Comparison of ENCODE assay signal across 1 cellular context in genomic region chr4:75724867-75725724, GRCh38.
A peak's percentile ranks its signal among the peaks of the same experiment; 100 is the strongest.
TF ChIP-seq lines count a peak whose summit lies in the region.

No MANE protein-coding gene starts in this region.

TF ChIP-seq in HepG2, 621 proteins besides CTCF, POLR2A, EP300 and RAD21 (continues in another document):
- TF ChIP-seq ZNF713 (CRISPR knock-in tag; IDR thresholded peaks at IDR 0.05) (no peak), ZNF101 (CRISPR knock-in tag; IDR thresholded peaks at IDR 0.05; ENCODE audit: borderline replicate concordance, low read depth) (no peak), ZNF768 (CRISPR knock-in tag; IDR thresholded peaks at IDR 0.05) (peak; percentile 42; the same call in 1 of the 2 replicates), ZNF879 (CRISPR knock-in tag; IDR thresholded peaks at IDR 0.05) (no peak), ZNF816 (CRISPR knock-in tag; IDR thresholded peaks at IDR 0.05; ENCODE audit: borderline replicate concordance) (no peak), ZNF567 (CRISPR knock-in tag; IDR thresholded peaks at IDR 0.05; ENCODE audit: borderline replicate concordance) (0 out of 2 replicates have a peak, but pooled peaks have one; percentile 12), ZNF253 (CRISPR knock-in tag; IDR thresholded peaks at IDR 0.05; ENCODE audit: borderline replicate concordance) (0 out of 2 replicates have a peak, but pooled peaks have one; percentile 59), SMAD9 (CRISPR knock-in tag; IDR thresholded peaks at IDR 0.05) (no peak), SRY (CRISPR knock-in tag; IDR thresholded peaks at IDR 0.05) (peak; percentile 39; the same call in 1 of the 2 replicates), SP1 (IDR thresholded peaks at IDR 0.05) (no peak), SP1 (CRISPR knock-in tag; IDR thresholded peaks at IDR 0.05) (peak; percentile 34; the same call in 1 of the 2 replicates), SRSF9 (IDR thresholded peaks at IDR 0.05; ENCODE audit: borderline replicate concordance, insufficient read depth, low read depth, low read length, poor library complexity, severe bottlenecking) (no peak), CAMTA2 (CRISPR knock-in tag; IDR thresholded peaks at IDR 0.05; ENCODE audit: borderline replicate concordance) (0 out of 2 replicates have a peak, but pooled peaks have one; percentile 61), ZNF616 (CRISPR knock-in tag; IDR thresholded peaks at IDR 0.05; ENCODE audit: low read depth) (0 out of 2 replicates have a peak, but pooled peaks have one; percentile 27), ZNF574 (CRISPR knock-in tag; IDR thresholded peaks at IDR 0.05) (peak; percentile 48), ZNF773 (CRISPR knock-in tag; IDR thresholded peaks at IDR 0.05; ENCODE audit: borderline replicate concordance) (peak; percentile 65; the same call in 1 of the 2 replicates), ZNF777 (CRISPR knock-in tag; IDR thresholded peaks at IDR 0.05) (peak; percentile 33; the same call in 1 of the 2 replicates), ZFX (CRISPR knock-in tag; IDR thresholded peaks at IDR 0.05; ENCODE audit: low read depth) (peak; percentile 73), ZSCAN30 (CRISPR knock-in tag; IDR thresholded peaks at IDR 0.05) (no peak), KDM4B (CRISPR knock-in tag; IDR thresholded peaks at IDR 0.05) (peak; percentile 31; the same call in 1 of the 2 replicates), ZNF224 (CRISPR knock-in tag; IDR thresholded peaks at IDR 0.05) (no peak), NCOA2 (CRISPR knock-in tag; IDR thresholded peaks at IDR 0.05) (peak; percentile 47; the same call in 1 of the 2 replicates), ZMYM2 (CRISPR knock-in tag; IDR thresholded peaks at IDR 0.05) (0 out of 2 replicates have a peak, but pooled peaks have one; percentile 66), ZNF839 (CRISPR knock-in tag; IDR thresholded peaks at IDR 0.05; ENCODE audit: borderline replicate concordance) (no peak), ZNF563 (CRISPR knock-in tag; IDR thresholded peaks at IDR 0.05) (peak; percentile 77), ATF2 (CRISPR knock-in tag; IDR thresholded peaks at IDR 0.05) (no peak), PITX1 (CRISPR knock-in tag; IDR thresholded peaks at IDR 0.05) (no peak), ATF7-NPFF (CRISPR knock-in tag; IDR thresholded peaks at IDR 0.05; ENCODE audit: low read depth) (0 out of 2 replicates have a peak, but pooled peaks have one; percentile 44), REPIN1 (CRISPR knock-in tag; IDR thresholded peaks at IDR 0.05; ENCODE audit: borderline replicate concordance, low read depth) (peak; percentile 81), ATM (IDR thresholded peaks at IDR 0.05; ENCODE audit: borderline replicate concordance) (no peak), TCF7 (IDR thresholded peaks at IDR 0.05; ENCODE audit: low read depth) (no peak), ZFP91 (CRISPR knock-in tag; IDR thresholded peaks at IDR 0.05; ENCODE audit: borderline replicate concordance) (peak; percentile 89; the same call in 1 of the 2 replicates), AHR (CRISPR knock-in tag; IDR thresholded peaks at IDR 0.05) (0 out of 2 replicates have a peak, but pooled peaks have one; percentile 37), TARDBP (CRISPR knock-in tag; IDR thresholded peaks at IDR 0.05) (peak; percentile 58; the same call in 1 of the 2 replicates), MXI1 (IDR thresholded peaks at IDR 0.05; ENCODE audit: borderline replicate concordance, low read depth, low read length) (peak; percentile 56; the same call in 1 of the 3 replicates), SP4 (CRISPR knock-in tag; IDR thresholded peaks at IDR 0.05) (no peak), POLR2AphosphoS5 (IDR thresholded peaks at IDR 0.05; ENCODE audit: low read depth, low read length) (peak; percentile 41; the same call in 1 of the 2 replicates), UBTF (CRISPR knock-in tag; IDR thresholded peaks at IDR 0.05) (peak; percentile 97), ZNF781 (CRISPR knock-in tag; IDR thresholded peaks at IDR 0.05; ENCODE audit: borderline replicate concordance, not compliant biosample characterization) (peak; percentile 72), MAF1 (CRISPR knock-in tag; IDR thresholded peaks at IDR 0.05; ENCODE audit: borderline replicate concordance) (0 out of 2 replicates have a peak, but pooled peaks have one; percentile 28), HNRNPH1 (optimal IDR thresholded peaks at IDR 0.05; ENCODE audit: low read depth, low read length) (peak; percentile 53), ZNF552 (CRISPR knock-in tag; IDR thresholded peaks at IDR 0.05; ENCODE audit: borderline replicate concordance) (peak; percentile 45; the same call in 1 of the 2 replicates), ZNF639 (CRISPR knock-in tag; conservative IDR thresholded peaks at IDR 0.05) (0 out of 2 replicates have a peak, but pooled peaks have one; percentile 44), SNAPC5 (CRISPR knock-in tag; IDR thresholded peaks at IDR 0.05; ENCODE audit: borderline replicate concordance) (no peak)
- TF ChIP-seq, protein P1, sequence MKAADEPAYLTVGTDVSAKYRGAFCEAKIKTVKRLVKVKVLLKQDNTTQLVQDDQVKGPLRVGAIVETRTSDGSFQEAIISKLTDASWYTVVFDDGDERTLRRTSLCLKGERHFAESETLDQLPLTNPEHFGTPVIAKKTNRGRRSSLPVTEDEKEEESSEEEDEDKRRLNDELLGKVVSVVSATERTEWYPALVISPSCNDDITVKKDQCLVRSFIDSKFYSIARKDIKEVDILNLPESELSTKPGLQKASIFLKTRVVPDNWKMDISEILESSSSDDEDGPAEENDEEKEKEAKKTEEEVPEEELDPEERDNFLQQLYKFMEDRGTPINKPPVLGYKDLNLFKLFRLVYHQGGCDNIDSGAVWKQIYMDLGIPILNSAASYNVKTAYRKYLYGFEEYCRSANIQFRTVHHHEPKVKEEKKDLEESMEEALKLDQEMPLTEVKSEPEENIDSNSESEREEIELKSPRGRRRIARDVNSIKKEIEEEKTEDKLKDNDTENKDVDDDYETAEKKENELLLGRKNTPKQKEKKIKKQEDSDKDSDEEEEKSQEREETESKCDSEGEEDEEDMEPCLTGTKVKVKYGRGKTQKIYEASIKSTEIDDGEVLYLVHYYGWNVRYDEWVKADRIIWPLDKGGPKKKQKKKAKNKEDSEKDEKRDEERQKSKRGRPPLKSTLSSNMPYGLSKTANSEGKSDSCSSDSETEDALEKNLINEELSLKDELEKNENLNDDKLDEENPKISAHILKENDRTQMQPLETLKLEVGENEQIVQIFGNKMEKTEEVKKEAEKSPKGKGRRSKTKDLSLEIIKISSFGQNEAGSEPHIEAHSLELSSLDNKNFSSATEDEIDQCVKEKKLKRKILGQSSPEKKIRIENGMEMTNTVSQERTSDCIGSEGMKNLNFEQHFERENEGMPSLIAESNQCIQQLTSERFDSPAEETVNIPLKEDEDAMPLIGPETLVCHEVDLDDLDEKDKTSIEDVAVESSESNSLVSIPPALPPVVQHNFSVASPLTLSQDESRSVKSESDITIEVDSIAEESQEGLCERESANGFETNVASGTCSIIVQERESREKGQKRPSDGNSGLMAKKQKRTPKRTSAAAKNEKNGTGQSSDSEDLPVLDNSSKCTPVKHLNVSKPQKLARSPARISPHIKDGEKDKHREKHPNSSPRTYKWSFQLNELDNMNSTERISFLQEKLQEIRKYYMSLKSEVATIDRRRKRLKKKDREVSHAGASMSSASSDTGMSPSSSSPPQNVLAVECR (CRISPR knock-in tag; IDR thresholded peaks at IDR 0.05; ENCODE audit: borderline replicate concordance), result peak; percentile 76
- TF ChIP-seq, protein P2, sequence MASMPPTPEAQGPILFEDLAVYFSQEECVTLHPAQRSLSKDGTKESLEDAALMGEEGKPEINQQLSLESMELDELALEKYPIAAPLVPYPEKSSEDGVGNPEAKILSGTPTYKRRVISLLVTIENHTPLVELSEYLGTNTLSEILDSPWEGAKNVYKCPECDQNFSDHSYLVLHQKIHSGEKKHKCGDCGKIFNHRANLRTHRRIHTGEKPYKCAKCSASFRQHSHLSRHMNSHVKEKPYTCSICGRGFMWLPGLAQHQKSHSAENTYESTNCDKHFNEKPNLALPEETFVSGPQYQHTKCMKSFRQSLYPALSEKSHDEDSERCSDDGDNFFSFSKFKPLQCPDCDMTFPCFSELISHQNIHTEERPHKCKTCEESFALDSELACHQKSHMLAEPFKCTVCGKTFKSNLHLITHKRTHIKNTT (CRISPR knock-in tag; IDR thresholded peaks at IDR 0.05), result no peak
- TF ChIP-seq, protein P3, sequence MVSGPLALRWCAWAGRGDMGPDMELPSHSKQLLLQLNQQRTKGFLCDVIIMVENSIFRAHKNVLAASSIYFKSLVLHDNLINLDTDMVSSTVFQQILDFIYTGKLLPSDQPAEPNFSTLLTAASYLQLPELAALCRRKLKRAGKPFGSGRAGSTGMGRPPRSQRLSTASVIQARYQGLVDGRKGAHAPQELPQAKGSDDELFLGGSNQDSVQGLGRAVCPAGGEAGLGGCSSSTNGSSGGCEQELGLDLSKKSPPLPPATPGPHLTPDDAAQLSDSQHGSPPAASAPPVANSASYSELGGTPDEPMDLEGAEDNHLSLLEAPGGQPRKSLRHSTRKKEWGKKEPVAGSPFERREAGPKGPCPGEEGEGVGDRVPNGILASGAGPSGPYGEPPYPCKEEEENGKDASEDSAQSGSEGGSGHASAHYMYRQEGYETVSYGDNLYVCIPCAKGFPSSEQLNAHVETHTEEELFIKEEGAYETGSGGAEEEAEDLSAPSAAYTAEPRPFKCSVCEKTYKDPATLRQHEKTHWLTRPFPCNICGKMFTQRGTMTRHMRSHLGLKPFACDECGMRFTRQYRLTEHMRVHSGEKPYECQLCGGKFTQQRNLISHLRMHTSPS (CRISPR knock-in tag; IDR thresholded peaks at IDR 0.05; ENCODE audit: low read depth), result 0 out of 2 replicates have a peak, but pooled peaks have one; percentile 30
